Comparison of ENCODE assay signal across 1 cellular context in the genomic region with DNA sequence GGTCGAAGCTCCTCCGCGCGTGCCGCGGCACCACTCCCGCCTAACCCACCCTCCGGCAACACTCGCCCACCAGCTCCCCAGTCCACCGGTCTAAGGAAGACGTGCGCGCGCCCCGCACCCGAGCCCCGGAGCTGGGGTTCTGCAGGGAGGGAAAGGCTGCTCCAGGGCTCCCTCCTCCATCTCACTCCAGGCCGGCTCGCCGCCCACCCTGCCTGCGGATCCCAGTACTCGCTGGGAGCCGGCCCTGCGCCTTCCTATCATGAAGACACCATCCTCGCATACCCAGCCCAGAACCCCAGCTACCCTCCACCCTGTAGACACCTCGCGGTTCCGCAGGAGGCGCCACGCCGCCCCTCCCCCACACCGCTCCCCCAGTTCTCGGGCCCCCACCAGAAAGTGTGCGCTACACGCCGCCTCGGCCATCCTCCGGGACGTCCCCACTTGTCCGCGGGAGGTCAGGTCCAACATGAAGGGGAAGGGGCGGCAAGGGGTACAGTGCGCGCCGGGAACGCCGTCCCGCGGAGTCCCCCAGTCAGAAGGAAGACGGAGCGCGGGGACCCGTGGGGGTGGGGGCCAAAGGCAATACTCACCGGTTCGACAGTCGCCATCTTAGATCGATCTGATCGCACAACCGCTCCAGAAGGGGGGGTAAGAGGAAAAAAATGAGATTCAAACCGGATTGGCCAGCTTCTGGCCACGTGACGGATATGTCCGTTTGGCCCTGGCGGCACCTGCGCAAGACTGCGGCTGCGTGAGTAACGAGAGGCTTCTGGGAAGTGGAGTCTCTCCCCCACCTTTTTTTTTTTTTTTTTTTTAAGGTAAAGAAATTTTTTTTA.
A peak's percentile ranks its signal among the peaks of the same experiment; 100 is the strongest.
TF ChIP-seq lines count a peak whose summit lies in the region.

A gene with protein sequence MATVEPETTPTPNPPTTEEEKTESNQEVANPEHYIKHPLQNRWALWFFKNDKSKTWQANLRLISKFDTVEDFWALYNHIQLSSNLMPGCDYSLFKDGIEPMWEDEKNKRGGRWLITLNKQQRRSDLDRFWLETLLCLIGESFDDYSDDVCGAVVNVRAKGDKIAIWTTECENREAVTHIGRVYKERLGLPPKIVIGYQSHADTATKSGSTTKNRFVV (minus strand): TSS at position 629 of the 836 bp plus-strand sequence. CDS start 21 bp downstream, at position 608.

TF ChIP-seq in HepG2, 621 proteins besides CTCF, POLR2A, EP300 and RAD21 (continued from another document and continues in another):
- TF ChIP-seq, protein P1, sequence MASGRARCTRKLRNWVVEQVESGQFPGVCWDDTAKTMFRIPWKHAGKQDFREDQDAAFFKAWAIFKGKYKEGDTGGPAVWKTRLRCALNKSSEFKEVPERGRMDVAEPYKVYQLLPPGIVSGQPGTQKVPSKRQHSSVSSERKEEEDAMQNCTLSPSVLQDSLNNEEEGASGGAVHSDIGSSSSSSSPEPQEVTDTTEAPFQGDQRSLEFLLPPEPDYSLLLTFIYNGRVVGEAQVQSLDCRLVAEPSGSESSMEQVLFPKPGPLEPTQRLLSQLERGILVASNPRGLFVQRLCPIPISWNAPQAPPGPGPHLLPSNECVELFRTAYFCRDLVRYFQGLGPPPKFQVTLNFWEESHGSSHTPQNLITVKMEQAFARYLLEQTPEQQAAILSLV (CRISPR knock-in tag; IDR thresholded peaks at IDR 0.05; ENCODE audit: borderline replicate concordance) = peak; percentile 85; the same call in 1 of the 2 replicates
- TF ChIP-seq, protein P2, sequence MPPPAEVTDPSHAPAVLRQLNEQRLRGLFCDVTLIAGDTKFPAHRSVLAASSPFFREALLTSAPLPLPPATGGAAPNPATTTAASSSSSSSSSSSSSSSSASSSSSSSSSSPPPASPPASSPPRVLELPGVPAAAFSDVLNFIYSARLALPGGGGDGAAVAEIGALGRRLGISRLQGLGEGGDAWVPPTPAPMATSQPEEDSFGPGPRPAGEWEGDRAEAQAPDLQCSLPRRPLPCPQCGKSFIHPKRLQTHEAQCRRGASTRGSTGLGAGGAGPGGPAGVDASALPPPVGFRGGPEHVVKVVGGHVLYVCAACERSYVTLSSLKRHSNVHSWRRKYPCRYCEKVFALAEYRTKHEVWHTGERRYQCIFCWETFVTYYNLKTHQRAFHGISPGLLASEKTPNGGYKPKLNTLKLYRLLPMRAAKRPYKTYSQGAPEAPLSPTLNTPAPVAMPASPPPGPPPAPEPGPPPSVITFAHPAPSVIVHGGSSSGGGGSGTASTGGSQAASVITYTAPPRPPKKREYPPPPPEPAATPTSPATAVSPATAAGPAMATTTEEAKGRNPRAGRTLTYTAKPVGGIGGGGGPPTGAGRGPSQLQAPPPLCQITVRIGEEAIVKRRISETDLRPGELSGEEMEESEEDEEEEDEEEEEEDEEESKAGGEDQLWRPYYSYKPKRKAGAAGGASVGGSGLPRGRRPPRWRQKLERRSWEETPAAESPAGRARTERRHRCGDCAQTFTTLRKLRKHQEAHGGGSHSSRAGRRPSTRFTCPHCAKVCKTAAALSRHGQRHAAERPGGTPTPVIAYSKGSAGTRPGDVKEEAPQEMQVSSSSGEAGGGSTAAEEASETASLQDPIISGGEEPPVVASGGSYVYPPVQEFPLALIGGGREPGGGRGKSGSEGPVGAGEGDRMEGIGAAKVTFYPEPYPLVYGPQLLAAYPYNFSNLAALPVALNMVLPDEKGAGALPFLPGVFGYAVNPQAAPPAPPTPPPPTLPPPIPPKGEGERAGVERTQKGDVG (CRISPR knock-in tag; IDR thresholded peaks at IDR 0.05; ENCODE audit: borderline replicate concordance) = peak; percentile 30; the same call in 1 of the 2 replicates
- TF ChIP-seq ZNF776 (CRISPR knock-in tag; IDR thresholded peaks at IDR 0.05) (0 out of 2 replicates have a peak, but pooled peaks have one; percentile 46), NFATC3 (CRISPR knock-in tag; IDR thresholded peaks at IDR 0.05) (0 out of 2 replicates have a peak, but pooled peaks have one; percentile 38), ZNF430 (CRISPR knock-in tag; IDR thresholded peaks at IDR 0.05) (peak; percentile 17; the same call in 1 of the 2 replicates), BHLHE40 (IDR thresholded peaks at IDR 0.05; ENCODE audit: low read length) (no peak), CCAR2 (optimal IDR thresholded peaks at IDR 0.05; ENCODE audit: low read depth, low read length) (no peak), KLF11 (CRISPR knock-in tag; IDR thresholded peaks at IDR 0.05) (no peak), KDM4B (CRISPR knock-in tag; IDR thresholded peaks at IDR 0.05) (no peak), CENPT (CRISPR knock-in tag; IDR thresholded peaks at IDR 0.05; ENCODE audit: low read depth) (no peak), CBX2 (IDR thresholded peaks at IDR 0.05; ENCODE audit: low read depth, low read length) (no peak), CBX2 (CRISPR knock-in tag; IDR thresholded peaks at IDR 0.05; ENCODE audit: low read depth) (no peak), ZNF460 (CRISPR knock-in tag; IDR thresholded peaks at IDR 0.05; ENCODE audit: borderline replicate concordance) (no peak), ZNF83 (CRISPR knock-in tag; IDR thresholded peaks at IDR 0.05; ENCODE audit: borderline replicate concordance) (0 out of 2 replicates have a peak, but pooled peaks have one; percentile 61), PCBP1 (IDR thresholded peaks at IDR 0.05; ENCODE audit: borderline replicate concordance, low read depth, low read length) (no peak), ZC3H4 (CRISPR knock-in tag; IDR thresholded peaks at IDR 0.05; ENCODE audit: borderline replicate concordance) (no peak), MEIS2 (CRISPR knock-in tag; IDR thresholded peaks at IDR 0.05) (no peak), BORCS8-MEF2B (CRISPR knock-in tag; IDR thresholded peaks at IDR 0.05) (peak; percentile 93), ATAD3A (CRISPR knock-in tag; IDR thresholded peaks at IDR 0.05) (no peak), TBX2 (CRISPR knock-in tag; IDR thresholded peaks at IDR 0.05; ENCODE audit: borderline replicate concordance) (peak; percentile 71), ZNF350 (CRISPR knock-in tag; IDR thresholded peaks at IDR 0.05; ENCODE audit: borderline replicate concordance, low read depth) (peak; percentile 65), FOXJ3 (CRISPR knock-in tag; IDR thresholded peaks at IDR 0.05; ENCODE audit: borderline replicate concordance) (no peak), ZNF775 (CRISPR knock-in tag; IDR thresholded peaks at IDR 0.05; ENCODE audit: borderline replicate concordance) (no peak), MAZ (IDR thresholded peaks at IDR 0.05; ENCODE audit: borderline replicate concordance, low read depth, low read length) (peak; percentile 79), MAZ (CRISPR knock-in tag; IDR thresholded peaks at IDR 0.05; ENCODE audit: low read depth) (peak; percentile 94), ATF1 (CRISPR knock-in tag; IDR thresholded peaks at IDR 0.05) (no peak), ZKSCAN8 (CRISPR knock-in tag; IDR thresholded peaks at IDR 0.05; ENCODE audit: borderline replicate concordance) (no peak), ZNF549 (CRISPR knock-in tag; IDR thresholded peaks at IDR 0.05) (no peak), MYNN (CRISPR knock-in tag; IDR thresholded peaks at IDR 0.05; ENCODE audit: low read depth) (0 out of 2 replicates have a peak, but pooled peaks have one; percentile 26), GATA4 (IDR thresholded peaks at IDR 0.05; ENCODE audit: borderline replicate concordance, low read depth) (no peak), EZH2 (conservative IDR thresholded peaks at IDR 0.05; ENCODE audit: low read depth, low read length) (no peak), ZNF563 (CRISPR knock-in tag; IDR thresholded peaks at IDR 0.05) (peak; percentile 80), ZNF766 (CRISPR knock-in tag; IDR thresholded peaks at IDR 0.05; ENCODE audit: borderline replicate concordance) (no peak), HOXD1 (CRISPR knock-in tag; IDR thresholded peaks at IDR 0.05) (0 out of 2 replicates have a peak, but pooled peaks have one; percentile 57), ARNT2 (CRISPR knock-in tag; IDR thresholded peaks at IDR 0.05; ENCODE audit: low read depth) (peak; percentile 35; the same call in 1 of the 2 replicates), TP53 (CRISPR knock-in tag; conservative IDR thresholded peaks at IDR 0.05) (no peak), TBP (CRISPR knock-in tag; IDR thresholded peaks at IDR 0.05) (no peak), ZBTB42 (CRISPR knock-in tag; IDR thresholded peaks at IDR 0.05) (peak; percentile 55; the same call in 1 of the 2 replicates), IRF2 (CRISPR knock-in tag; IDR thresholded peaks at IDR 0.05) (no peak), SCMH1 (CRISPR knock-in tag; IDR thresholded peaks at IDR 0.05; ENCODE audit: borderline replicate concordance) (no peak), ZBTB20 (CRISPR knock-in tag; IDR thresholded peaks at IDR 0.05; ENCODE audit: borderline replicate concordance, low read depth) (peak; percentile 95), ARNT (IDR thresholded peaks at IDR 0.05) (no peak), SIN3B (IDR thresholded peaks at IDR 0.05; ENCODE audit: low read length) (0 out of 2 replicates have a peak, but pooled peaks have one; percentile 36), NKX3-1 (CRISPR knock-in tag; IDR thresholded peaks at IDR 0.05) (no peak), ZNF564 (CRISPR knock-in tag; IDR thresholded peaks at IDR 0.05) (0 out of 2 replicates have a peak, but pooled peaks have one; percentile 17), ZNF598 (CRISPR knock-in tag; IDR thresholded peaks at IDR 0.05; ENCODE audit: borderline replicate concordance) (no peak), SP2 (CRISPR knock-in tag; IDR thresholded peaks at IDR 0.05) (no peak), HNF4A (CRISPR knock-in tag; IDR thresholded peaks at IDR 0.05) (no peak)
- TF ChIP-seq, protein P3, sequence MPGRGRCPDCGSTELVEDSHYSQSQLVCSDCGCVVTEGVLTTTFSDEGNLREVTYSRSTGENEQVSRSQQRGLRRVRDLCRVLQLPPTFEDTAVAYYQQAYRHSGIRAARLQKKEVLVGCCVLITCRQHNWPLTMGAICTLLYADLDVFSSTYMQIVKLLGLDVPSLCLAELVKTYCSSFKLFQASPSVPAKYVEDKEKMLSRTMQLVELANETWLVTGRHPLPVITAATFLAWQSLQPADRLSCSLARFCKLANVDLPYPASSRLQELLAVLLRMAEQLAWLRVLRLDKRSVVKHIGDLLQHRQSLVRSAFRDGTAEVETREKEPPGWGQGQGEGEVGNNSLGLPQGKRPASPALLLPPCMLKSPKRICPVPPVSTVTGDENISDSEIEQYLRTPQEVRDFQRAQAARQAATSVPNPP (CRISPR knock-in tag; IDR thresholded peaks at IDR 0.05) = peak; percentile 51
- TF ChIP-seq, protein P4, sequence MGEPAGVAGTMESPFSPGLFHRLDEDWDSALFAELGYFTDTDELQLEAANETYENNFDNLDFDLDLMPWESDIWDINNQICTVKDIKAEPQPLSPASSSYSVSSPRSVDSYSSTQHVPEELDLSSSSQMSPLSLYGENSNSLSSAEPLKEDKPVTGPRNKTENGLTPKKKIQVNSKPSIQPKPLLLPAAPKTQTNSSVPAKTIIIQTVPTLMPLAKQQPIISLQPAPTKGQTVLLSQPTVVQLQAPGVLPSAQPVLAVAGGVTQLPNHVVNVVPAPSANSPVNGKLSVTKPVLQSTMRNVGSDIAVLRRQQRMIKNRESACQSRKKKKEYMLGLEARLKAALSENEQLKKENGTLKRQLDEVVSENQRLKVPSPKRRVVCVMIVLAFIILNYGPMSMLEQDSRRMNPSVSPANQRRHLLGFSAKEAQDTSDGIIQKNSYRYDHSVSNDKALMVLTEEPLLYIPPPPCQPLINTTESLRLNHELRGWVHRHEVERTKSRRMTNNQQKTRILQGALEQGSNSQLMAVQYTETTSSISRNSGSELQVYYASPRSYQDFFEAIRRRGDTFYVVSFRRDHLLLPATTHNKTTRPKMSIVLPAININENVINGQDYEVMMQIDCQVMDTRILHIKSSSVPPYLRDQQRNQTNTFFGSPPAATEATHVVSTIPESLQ (CRISPR knock-in tag; conservative IDR thresholded peaks at IDR 0.05) = no peak
- TF ChIP-seq, protein P5, sequence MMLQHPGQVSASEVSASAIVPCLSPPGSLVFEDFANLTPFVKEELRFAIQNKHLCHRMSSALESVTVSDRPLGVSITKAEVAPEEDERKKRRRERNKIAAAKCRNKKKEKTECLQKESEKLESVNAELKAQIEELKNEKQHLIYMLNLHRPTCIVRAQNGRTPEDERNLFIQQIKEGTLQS (CRISPR knock-in tag; IDR thresholded peaks at IDR 0.05) = no peak
- TF ChIP-seq, protein P6, sequence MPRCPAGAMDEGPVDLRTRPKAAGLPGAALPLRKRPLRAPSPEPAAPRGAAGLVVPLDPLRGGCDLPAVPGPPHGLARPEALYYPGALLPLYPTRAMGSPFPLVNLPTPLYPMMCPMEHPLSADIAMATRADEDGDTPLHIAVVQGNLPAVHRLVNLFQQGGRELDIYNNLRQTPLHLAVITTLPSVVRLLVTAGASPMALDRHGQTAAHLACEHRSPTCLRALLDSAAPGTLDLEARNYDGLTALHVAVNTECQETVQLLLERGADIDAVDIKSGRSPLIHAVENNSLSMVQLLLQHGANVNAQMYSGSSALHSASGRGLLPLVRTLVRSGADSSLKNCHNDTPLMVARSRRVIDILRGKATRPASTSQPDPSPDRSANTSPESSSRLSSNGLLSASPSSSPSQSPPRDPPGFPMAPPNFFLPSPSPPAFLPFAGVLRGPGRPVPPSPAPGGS (CRISPR knock-in tag; IDR thresholded peaks at IDR 0.05) = 0 out of 2 replicates have a peak, but pooled peaks have one; percentile 58
- TF ChIP-seq, protein P7, sequence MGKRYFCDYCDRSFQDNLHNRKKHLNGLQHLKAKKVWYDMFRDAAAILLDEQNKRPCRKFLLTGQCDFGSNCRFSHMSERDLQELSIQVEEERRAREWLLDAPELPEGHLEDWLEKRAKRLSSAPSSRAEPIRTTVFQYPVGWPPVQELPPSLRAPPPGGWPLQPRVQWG (CRISPR knock-in tag; IDR thresholded peaks at IDR 0.05; ENCODE audit: borderline replicate concordance, low read depth) = no peak
- TF ChIP-seq, protein P8, sequence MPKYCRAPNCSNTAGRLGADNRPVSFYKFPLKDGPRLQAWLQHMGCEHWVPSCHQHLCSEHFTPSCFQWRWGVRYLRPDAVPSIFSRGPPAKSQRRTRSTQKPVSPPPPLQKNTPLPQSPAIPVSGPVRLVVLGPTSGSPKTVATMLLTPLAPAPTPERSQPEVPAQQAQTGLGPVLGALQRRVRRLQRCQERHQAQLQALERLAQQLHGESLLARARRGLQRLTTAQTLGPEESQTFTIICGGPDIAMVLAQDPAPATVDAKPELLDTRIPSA (CRISPR knock-in tag; IDR thresholded peaks at IDR 0.05; ENCODE audit: borderline replicate concordance) = no peak
- TF ChIP-seq, protein P9, sequence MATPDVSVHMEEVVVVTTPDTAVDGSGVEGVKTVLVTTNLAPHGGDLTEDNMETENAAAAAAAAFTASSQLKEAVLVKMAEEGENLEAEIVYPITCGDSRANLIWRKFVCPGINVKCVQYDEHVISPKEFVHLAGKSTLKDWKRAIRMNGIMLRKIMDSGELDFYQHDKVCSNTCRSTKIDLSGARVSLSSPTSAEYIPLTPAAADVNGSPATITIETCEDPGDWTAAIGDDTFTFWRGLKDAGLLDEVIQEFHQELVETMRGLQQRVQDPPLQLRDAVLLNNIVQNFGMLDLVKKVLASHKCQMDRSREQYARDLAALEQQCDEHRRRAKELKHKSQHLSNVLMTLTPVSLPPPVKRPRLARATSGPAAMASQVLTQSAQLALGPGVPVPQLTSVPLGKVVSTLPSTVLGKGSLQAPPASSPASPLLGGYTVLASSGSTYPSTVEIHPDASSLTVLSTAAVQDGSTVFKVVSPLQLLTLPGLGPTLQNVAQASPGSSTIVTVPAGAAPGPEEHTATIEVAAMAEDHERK (CRISPR knock-in tag; IDR thresholded peaks at IDR 0.05; ENCODE audit: low read depth) = no peak
